ENCODE assay signal across 18 cellular contexts in the genomic region with DNA sequence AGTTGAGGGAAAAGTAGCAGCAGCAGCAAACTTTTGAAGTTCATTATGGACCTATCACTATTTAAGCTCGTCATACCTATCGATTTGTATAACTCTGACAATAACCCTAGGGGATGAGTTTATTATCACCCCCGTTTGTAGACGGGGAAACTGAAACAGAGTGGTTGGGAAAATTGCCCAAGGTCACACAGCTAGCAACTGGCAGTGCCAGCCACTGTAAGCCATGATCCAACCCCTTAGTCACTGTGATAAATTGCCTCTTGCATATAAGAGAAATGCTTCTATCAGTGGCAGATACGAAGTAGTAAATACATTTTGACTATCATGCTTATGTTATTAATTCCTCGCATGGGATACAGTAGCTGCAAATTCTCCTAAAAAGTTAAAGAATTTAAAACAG.
DNase-seq lines count a peak whose midpoint lies in the region; ATAC-seq, FAIRE-seq and TF ChIP-seq lines count a peak whose summit lies in the region.
"Had no signal": no experiment of that assay in that cellular context is flagged by ENCODE, and none has a peak within 500 bp of the region (broad histone marks: within the 10 kb centered on the region; RNA-seq: fewer than 3 reads in every experiment).

No MANE protein-coding gene starts in this region.

- peak overlapping the region; percentile 84 for H3K27ac ChIP-seq in 22Rv1
- no peak overlapping the region for H3K27ac ChIP-seq in adrenal gland
- H3K27ac ChIP-seq in pancreas = peak overlapping the region; percentile 59 to 85 (median 78)
- H3K27ac ChIP-seq in testis = no peak overlapping the region
- H3K27ac ChIP-seq: BLaER1 treated with 17β-estradiol and CSF1 and Interleukin-3, amounts not matched to agents 10 nM and 100 nM; HL-60 had no signal

- H3K36me3 ChIP-seq in adrenal gland (replicated peaks in 1 of 2) (no peaks in the 10 kb centered on the region), pancreas (no peaks in the 10 kb centered on the region), testis (ENCODE audit: low read depth, missing control alignments) (no peaks in the 10 kb centered on the region)
- H3K36me3 ChIP-seq: BLaER1 treated with 17β-estradiol and CSF1 and Interleukin-3, amounts not matched to agents 10 nM and 100 nM had no signal

- H3K27me3 ChIP-seq in adrenal gland (no peaks in the 10 kb centered on the region), pancreas (no peaks in the 10 kb centered on the region), testis (no peaks in the 10 kb centered on the region)
- H3K27me3 ChIP-seq: BLaER1 treated with 17β-estradiol and CSF1 and Interleukin-3, amounts not matched to agents 10 nM and 100 nM had no signal

- DNase-seq in adrenal gland (peak in 6 of 7 donors; percentile 31 to 62 (median 42)), pancreas (peak in 3 of 6 donors; percentile 47 to 67 (median 56)), testis (peak; percentile 29), NCI-H526 (lab: John Stamatoyannopoulos, UW) (no peak), ecto neural progenitor cell (ENCODE audit: low spot score) (no peak)
- DNase-seq: 8988T; Calu3; CD8-positive, alpha-beta T cell; DMS79 treated with DMSO at 0.1 percent for 48 hours; GF-D8; GOT3; H9; KBM-7 had no signal

- TF ChIP-seq POLR2A in adrenal gland (IDR thresholded peaks at IDR 0.05) = no peak
- TF ChIP-seq POLR2A in testis (IDR thresholded peaks at IDR 0.05) = no peak

- H3K4me1 ChIP-seq in adrenal gland (replicated peaks in 1 of 2) (no peaks in the 10 kb centered on the region), pancreas (peaks cover 47 to 53% (median 49%) of the 10 kb centered on the region in 3 donors), testis (no peaks in the 10 kb centered on the region)

- H3K9me3 ChIP-seq in adrenal gland (replicated peaks in 1 of 3) (no peaks in the 10 kb centered on the region), pancreas (no peaks in the 10 kb centered on the region), testis (no peaks in the 10 kb centered on the region)
- H3K9me3 ChIP-seq: BLaER1 treated with 17β-estradiol and CSF1 and Interleukin-3, amounts not matched to agents 10 nM and 100 nM had no signal

- intact Hi-C loops in adrenal gland (cut with DNase I) (no loop called here), pancreas (cut with DNase I) (no loop called here), testis (cut with DNase I; ENCODE audit: low total_unique reads) (no loop called here)

- TF ChIP-seq CTCF in 22Rv1 (IDR thresholded peaks at IDR 0.05) (no peak), adrenal gland (IDR thresholded peaks at IDR 0.05) (no peak), pancreas (IDR thresholded peaks at IDR 0.05) (no peak), testis (IDR thresholded peaks at IDR 0.05) (no peak)

- ATAC-seq in pancreas (peak; percentile 45 to 58 (median 50)), HG02571 (IDR thresholded peaks at IDR 0.05; ENCODE audit: unreplicated experiment) (no peak)
- ATAC-seq: CD8-positive, alpha-beta T cell had no signal

- WGBS in adrenal gland, 4 donors = 44 to 58% (median 50%) methylated on average over 6 of the region's 6 CpGs
- 12% methylated on average over 6 of the region's 6 CpGs for WGBS in pancreas, 2 donors
- 44 to 77% methylated on average over 6 of the region's 6 CpGs for WGBS in testis, 2 donors

- no peak for FAIRE-seq in pancreas (lab: Jason Lieb, UNC)
- FAIRE-seq: HepG2 had no signal

- H3K4me3 ChIP-seq in adrenal gland = no peak overlapping the region
- no peak overlapping the region for H3K4me3 ChIP-seq in pancreas
- no peak overlapping the region for H3K4me3 ChIP-seq in testis
- H3K4me3 ChIP-seq: BLaER1 treated with 17β-estradiol and CSF1 and Interleukin-3, amounts not matched to agents 10 nM and 100 nM had no signal

Comparison
In these comparisons a context has a peak if more than half of its experiments do, and no peak if none do; other contexts are left out.
1. H3K27ac ChIP-seq: peak in 22Rv1 (single experiment) and pancreas (4 of 4); none in adrenal gland (0 of 5) and testis (0 of 2).
2. DNase-seq: peak in adrenal gland (6 of 7) and testis (single experiment); none in NCI-H526 (0 of 2) and ecto neural progenitor cell (single experiment).